ENCODE assay signal across 8 cellular contexts in the genomic region with DNA sequence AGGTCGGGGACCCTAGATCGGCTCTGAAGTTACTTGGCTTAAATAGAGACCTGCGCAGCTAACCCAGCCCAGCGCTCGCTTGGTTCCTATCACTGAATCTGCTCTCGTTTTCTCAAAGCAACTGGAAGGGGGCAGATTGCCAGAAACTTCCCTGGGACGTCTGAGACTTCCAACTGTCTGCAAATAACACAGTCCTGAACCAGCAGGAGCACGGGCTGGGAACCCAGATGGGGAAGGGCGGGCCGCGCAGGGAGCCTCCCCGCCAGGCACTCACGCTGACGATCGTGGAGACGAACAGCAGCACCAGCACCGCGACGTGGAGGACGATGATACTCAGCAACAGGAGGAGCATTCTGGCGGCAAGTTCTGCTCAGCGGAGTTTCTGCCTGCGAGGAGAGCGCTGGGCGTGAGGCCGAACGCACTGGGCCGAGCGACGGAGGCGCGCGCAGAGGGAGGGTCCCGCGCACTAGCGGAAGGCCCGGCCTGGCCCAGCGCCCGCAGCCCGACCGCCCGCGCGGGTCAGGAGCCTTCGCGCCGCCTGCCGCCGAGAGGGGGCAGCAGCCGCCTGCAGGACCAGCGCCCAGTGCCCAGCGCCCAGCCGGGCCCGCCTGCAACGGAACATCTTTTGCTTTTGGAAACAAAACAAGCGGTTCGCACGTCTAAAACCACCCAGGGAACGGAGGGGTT. TPM values are rescaled to one million over a fixed set of nuclear protein-coding genes. Genes with fewer than 3 reads are reported as not detected.
DNase-seq lines count a peak whose midpoint lies in the region; ATAC-seq lines count a peak whose summit lies in the region.

No MANE protein-coding gene starts in this region.

- no peaks in the 10 kb centered on the region for H3K9me3 Mint-ChIP-seq in activated CD4-positive, alpha-beta memory T cell treated with anti-CD3 and anti-CD28 coated beads, Interleukin-2, amount 10 ng/mL, durations not matched to agents 7 days and 5 days
- no peaks in the 10 kb centered on the region for H3K9me3 Mint-ChIP-seq in memory B cell

- peak overlapping the region; percentile 75 to 97 (median 92) for H3K4me2 ChIP-seq in BLaER1 treated with 17β-estradiol and CSF1 and Interleukin-3, amounts not matched to agents 10 nM and 100 nM

- H3K27me3 ChIP-seq in BLaER1 treated with 17β-estradiol and CSF1 and Interleukin-3, amounts not matched to agents 10 nM and 100 nM = peaks cover 26 to 54% (median 35%) of the 10 kb centered on the region in 11 experiments
- H3K27me3 ChIP-seq in endocrine pancreas (ENCODE audit: control insufficient read depth, insufficient read depth, low read length) = peaks cover 3% of the 10 kb centered on the region

- peak; percentile 74 for DNase-seq in NCI-H226
- DNase-seq in activated CD4-positive, alpha-beta memory T cell treated with anti-CD3 and anti-CD28 coated beads, Interleukin-2, amount 10 ng/mL, durations not matched to agents 7 days and 5 days = peak; percentile 61
- DNase-seq in memory B cell (ENCODE audit: low spot score in 2 of 2) = peak in 1 of 2 donors; percentile 20
- DNase-seq in stimulated activated CD4-positive, alpha-beta T cell treated with anti-CD3 and anti-CD28 coated beads, TNF-alpha, amount 100 ng/mL, for 24 hours (ENCODE audit: low read depth in 3 of 3) = peak in 2 of 3 experiments; percentile 16 to 60

- peaks cover 26% of the 10 kb centered on the region for H3K4me1 Mint-ChIP-seq in activated CD4-positive, alpha-beta memory T cell treated with anti-CD3 and anti-CD28 coated beads, Interleukin-2, amount 10 ng/mL, durations not matched to agents 7 days and 5 days
- H3K4me1 Mint-ChIP-seq in memory B cell = peaks cover 2% of the 10 kb centered on the region

- H3K27me3 Mint-ChIP-seq in activated CD4-positive, alpha-beta memory T cell treated with anti-CD3 and anti-CD28 coated beads, Interleukin-2, amount 10 ng/mL, durations not matched to agents 7 days and 5 days = peaks cover 64% of the 10 kb centered on the region
- H3K27me3 Mint-ChIP-seq in memory B cell = peaks cover 21% of the 10 kb centered on the region

- ATAC-seq in GM21390 (IDR thresholded peaks at IDR 0.05; ENCODE audit: unreplicated experiment) = peak; percentile 47
- peak; percentile 55 for ATAC-seq in memory B cell (ENCODE audit: low read depth)
- no peak for ATAC-seq in HG03439 (IDR thresholded peaks at IDR 0.05; ENCODE audit: unreplicated experiment)

- H3K9ac ChIP-seq in BLaER1 treated with 17β-estradiol and CSF1 and Interleukin-3, amounts not matched to agents 10 nM and 100 nM = peak overlapping the region; percentile 62 to 77 (median 71)
- H3K9ac ChIP-seq in endocrine pancreas (ENCODE audit: control insufficient read depth, insufficient read depth, low read length) = peak overlapping the region; percentile 38

- no peak overlapping the region for H3K27ac Mint-ChIP-seq in activated CD4-positive, alpha-beta memory T cell treated with anti-CD3 and anti-CD28 coated beads, Interleukin-2, amount 10 ng/mL, durations not matched to agents 7 days and 5 days
- H3K27ac Mint-ChIP-seq in memory B cell = no peak overlapping the region

- H3K36me3 Mint-ChIP-seq in activated CD4-positive, alpha-beta memory T cell treated with anti-CD3 and anti-CD28 coated beads, Interleukin-2, amount 10 ng/mL, durations not matched to agents 7 days and 5 days (ENCODE audit: low read depth) = no peaks in the 10 kb centered on the region
- H3K36me3 Mint-ChIP-seq in memory B cell = no peaks in the 10 kb centered on the region

- no peaks in the 10 kb centered on the region; a peak in 1 of 22 replicates for H4K20me1 ChIP-seq in BLaER1 treated with 17β-estradiol and CSF1 and Interleukin-3, amounts not matched to agents 10 nM and 100 nM

- peaks cover 0 to 25% (median 0%) of the 10 kb centered on the region in 11 experiments; a peak in 2 of 22 replicates for H3K36me3 ChIP-seq in BLaER1 treated with 17β-estradiol and CSF1 and Interleukin-3, amounts not matched to agents 10 nM and 100 nM
- no peaks in the 10 kb centered on the region for H3K36me3 ChIP-seq in endocrine pancreas (ENCODE audit: control insufficient read depth, insufficient read depth, low read length)

- POLR2A ChIA-PET in activated CD4-positive, alpha-beta memory T cell treated with anti-CD3 and anti-CD28 coated beads, Interleukin-2, amount 10 ng/mL, durations not matched to agents 7 days and 5 days (lab: Charles Lee) = no interaction called here

- H3K27ac ChIP-seq in BLaER1 treated with 17β-estradiol and CSF1 and Interleukin-3, amounts not matched to agents 10 nM and 100 nM = peak overlapping the region in 8 of 11 experiments; percentile 14 to 69 (median 42); a peak in 15 of 22 replicates

- peaks cover 0 to 7% (median 0%) of the 10 kb centered on the region in 11 experiments; a peak in 3 of 22 replicates for H3K9me3 ChIP-seq in BLaER1 treated with 17β-estradiol and CSF1 and Interleukin-3, amounts not matched to agents 10 nM and 100 nM (replicated peaks in 1 of 11)
- H3K9me3 ChIP-seq in endocrine pancreas (ENCODE audit: control insufficient read depth, low read length) = no peaks in the 10 kb centered on the region

- peak overlapping the region; percentile 66 for H3K4me3 Mint-ChIP-seq in activated CD4-positive, alpha-beta memory T cell treated with anti-CD3 and anti-CD28 coated beads, Interleukin-2, amount 10 ng/mL, durations not matched to agents 7 days and 5 days
- peak overlapping the region; percentile 73 for H3K4me3 Mint-ChIP-seq in memory B cell

- CTCF ChIA-PET in activated CD4-positive, alpha-beta memory T cell treated with anti-CD3 and anti-CD28 coated beads, Interleukin-2, amount 10 ng/mL, durations not matched to agents 7 days and 5 days (lab: Charles Lee) = interaction anchor here (0.7 to 4.3 kb wide), 4 partner anchors 11 to 243 kb away, joined by 3 to 35 read pairs (median 10); no protein-coding TSS in a partner anchor

- peaks cover 32 to 59% (median 46%) of the 10 kb centered on the region in 10 experiments for H3K4me1 ChIP-seq in BLaER1 treated with 17β-estradiol and CSF1 and Interleukin-3, amounts not matched to agents 10 nM and 100 nM
- H3K4me1 ChIP-seq in endocrine pancreas (ENCODE audit: control insufficient read depth, insufficient read depth, low read length) = no peaks in the 10 kb centered on the region

- peak overlapping the region; percentile 56 to 73 (median 62) for H3K4me3 ChIP-seq in BLaER1 treated with 17β-estradiol and CSF1 and Interleukin-3, amounts not matched to agents 10 nM and 100 nM
- no peak overlapping the region for H3K4me3 ChIP-seq in endocrine pancreas (ENCODE audit: control insufficient read depth, insufficient read depth, low read length)

RNA-seq across cellular contexts. Expression of a gene that starts 4.6 kb away (rescaled TPM):
- total RNA-seq in activated CD4-positive, alpha-beta memory T cell treated with anti-CD3 and anti-CD28 coated beads, Interleukin-2, amount 10 ng/mL, durations not matched to agents 7 days and 5 days = not detected
